15 cellular contexts compared by ENCODE assay signal in genomic region chr16:48166617-48167016, GRCh38. TPM values are rescaled to one million over a fixed set of nuclear protein-coding genes. Genes with fewer than 3 reads are reported as not detected.
"Had no signal": no experiment of that assay in that cellular context is flagged by ENCODE, and none has a peak within 500 bp of the region (broad histone marks: within the 10 kb centered on the region; RNA-seq: fewer than 3 reads in every experiment).

No MANE protein-coding gene starts in this region.

RNA-seq across cellular contexts. Expression of gene ABCC12, which starts 10.8 kb away (rescaled TPM):
- total RNA-seq: dermis microvascular lymphatic vessel endothelial cell, esophagus mucosa, esophagus squamous epithelium, glomerular endothelial cell, kidney epithelial cell, left cardiac atrium, left lung, left ventricle myocardium superior, lower lobe of right lung, lung microvascular endothelial cell, mesenteric fat pad, mesothelial cell of epicardium, mucosa of descending colon, myocyte had no signal
- polyA plus RNA-seq: keratinocyte had no signal
